28 cellular contexts compared by ENCODE assay signal in genomic region chr20:46802696-46803445, GRCh38.
DNase-seq lines count a peak whose midpoint lies in the region; ATAC-seq and TF ChIP-seq lines count a peak whose summit lies in the region.
"Had no signal": no experiment of that assay in that cellular context is flagged by ENCODE, and none has a peak within 500 bp of the region (broad histone marks: within the 10 kb centered on the region; RNA-seq: fewer than 3 reads in every experiment).

No MANE protein-coding gene starts in this region.

- peaks cover 8% of the 10 kb centered on the region for H3K9me3 Mint-ChIP-seq in glutamatergic neuron (ENCODE audit: unreplicated experiment)
- no peaks in the 10 kb centered on the region for H3K9me3 Mint-ChIP-seq in activated naive CD8-positive, alpha-beta T cell treated with anti-CD3 and anti-CD28 coated beads, Interleukin-2, amount 50 U/mL, for 24 hours
- H3K9me3 Mint-ChIP-seq: endodermal cell, memory B cell, neural crest cell had no signal

- TF ChIP-seq CTCF in glutamatergic neuron (IDR thresholded peaks at IDR 0.05; ENCODE audit: partially characterized antibody, unreplicated experiment), result no peak

- ATAC-seq in GM21381 (IDR thresholded peaks at IDR 0.05; ENCODE audit: unreplicated experiment) (no peak), HG03442 (IDR thresholded peaks at IDR 0.05; ENCODE audit: unreplicated experiment) (no peak)
- no peak for ATAC-seq in activated naive CD8-positive, alpha-beta T cell treated with anti-CD3 and anti-CD28 coated beads, Interleukin-2, amount 50 U/mL, for 24 hours
- ATAC-seq: A549, body of pancreas, PC-3 had no signal

- H3K4me1 Mint-ChIP-seq in glutamatergic neuron (ENCODE audit: low read depth, unreplicated experiment), result peaks cover 49% of the 10 kb centered on the region
- no peaks in the 10 kb centered on the region for H3K4me1 Mint-ChIP-seq in activated naive CD8-positive, alpha-beta T cell treated with anti-CD3 and anti-CD28 coated beads, Interleukin-2, amount 50 U/mL, for 24 hours
- H3K4me1 Mint-ChIP-seq: CD4-positive, CD25-positive, alpha-beta regulatory T cell; memory B cell; neural crest cell had no signal

- peak overlapping the region; percentile 24 for H3K27ac Mint-ChIP-seq in glutamatergic neuron (ENCODE audit: unreplicated experiment)
- H3K27ac Mint-ChIP-seq in activated naive CD8-positive, alpha-beta T cell treated with anti-CD3 and anti-CD28 coated beads, Interleukin-2, amount 50 U/mL, for 24 hours, result no peak overlapping the region
- H3K27ac Mint-ChIP-seq: CD4-positive, CD25-positive, alpha-beta regulatory T cell; endodermal cell; memory B cell had no signal

- peak overlapping the region; percentile 62 for H3K4me3 Mint-ChIP-seq in glutamatergic neuron (ENCODE audit: unreplicated experiment)
- no peak overlapping the region for H3K4me3 Mint-ChIP-seq in activated naive CD8-positive, alpha-beta T cell treated with anti-CD3 and anti-CD28 coated beads, Interleukin-2, amount 50 U/mL, for 24 hours
- H3K4me3 Mint-ChIP-seq: CD4-positive, CD25-positive, alpha-beta regulatory T cell; endodermal cell; memory B cell; neural crest cell had no signal

- peaks cover 12% of the 10 kb centered on the region for H3K27me3 Mint-ChIP-seq in glutamatergic neuron (ENCODE audit: unreplicated experiment)
- peaks cover 23% of the 10 kb centered on the region for H3K27me3 Mint-ChIP-seq in activated naive CD8-positive, alpha-beta T cell treated with anti-CD3 and anti-CD28 coated beads, Interleukin-2, amount 50 U/mL, for 24 hours

- peaks cover 8% of the 10 kb centered on the region for H3K36me3 Mint-ChIP-seq in glutamatergic neuron (ENCODE audit: unreplicated experiment)
- H3K36me3 Mint-ChIP-seq in activated naive CD8-positive, alpha-beta T cell treated with anti-CD3 and anti-CD28 coated beads, Interleukin-2, amount 50 U/mL, for 24 hours (ENCODE audit: low read depth), result no peaks in the 10 kb centered on the region
- H3K36me3 Mint-ChIP-seq: CD4-positive, CD25-positive, alpha-beta regulatory T cell; memory B cell had no signal

- DNase-seq in D341Med (ENCODE audit: low spot score), result peak; percentile 76
- peak; percentile 7 for DNase-seq in NCI-H1092 (lab: John Stamatoyannopoulos, UW)
- DNase-seq in NCI-H446 treated with DMSO at 0.1 percent for 48 hours (lab: John Stamatoyannopoulos, UW), result peak; percentile 95
- DNase-seq in glutamatergic neuron, result no peak
- DNase-seq in activated naive CD8-positive, alpha-beta T cell treated with anti-CD3 and anti-CD28 coated beads, Interleukin-2, amount 50 U/mL, for 24 hours, result no peak
- no peak for DNase-seq in anterior cingulate cortex (lab: John Stamatoyannopoulos, UW)
- DNase-seq: activated CD4-positive, alpha-beta T cell treated with anti-CD3 and anti-CD28 coated beads, Interleukin-2, amount 50 U/mL, for 4 hours; activated gamma-delta T cell treated with Interleukin-2 at 50 U/mL for 16 hours; activated T-cell treated with anti-CD3 and anti-CD28 coated beads, Interleukin-2, amount 50 U/mL, for 48 hours; body of pancreas; CD4-positive, CD25-positive, alpha-beta regulatory T cell; cerebellar nuclear complex; dermis blood vessel endothelial cell; endodermal cell; GOT3; left lung; NCI-H1930; NK-92 treated with Interleukin-12 subunit alpha and Interleukin-12 subunit beta, amount 100 ng/mL, for 24 hours; ovary; PC-3; stimulated activated CD4-positive, alpha-beta T cell treated with anti-CD3 and anti-CD28 coated beads, Interleukin-1b, Interleukin-23, amount 100 ng/mL, for 48 hours; stimulated activated naive CD4-positive, alpha-beta T cell treated with Interleukin-2 at 50 U/mL for 16 hours; testis had no signal

Comparison
In these comparisons a context has a peak if more than half of its experiments do, and no peak if none do; other contexts are left out.
1. DNase-seq: peak in D341Med (single experiment), NCI-H1092 (single experiment) and NCI-H446 treated with DMSO at 0.1 percent for 48 hours (single experiment); none in glutamatergic neuron (single experiment), activated naive CD8-positive, alpha-beta T cell treated with anti-CD3 and anti-CD28 coated beads, Interleukin-2, amount 50 U/mL, for 24 hours (single experiment) and anterior cingulate cortex (0 of 58).